Comparison of ENCODE assay signal across 22 cellular contexts in genomic region chr11:36899796-36900195, GRCh38.
"Had no signal": no experiment of that assay in that cellular context is flagged by ENCODE, and none has a peak within 500 bp of the region (broad histone marks: within the 10 kb centered on the region; RNA-seq: fewer than 3 reads in every experiment).

No MANE protein-coding gene starts in this region.

- H3K9me3 ChIP-seq: adrenal gland, breast epithelium, heart right ventricle, mucosa of descending colon, prostate gland, right atrium auricular region, tibial artery had no signal

- H3K27ac Mint-ChIP-seq: activated naive CD4-positive, alpha-beta T cell treated with anti-CD3 and anti-CD28 coated beads, Interleukin-2, amount 50 U/mL, for 72 hours; activated T-helper 17 cell treated with anti-CD3 and anti-CD28 coated beads, Interleukin-2, amount 50 U/mL, for 72 hours; memory B cell; naive B cell; WTC11 had no signal

- H3K4me1 ChIP-seq: adrenal gland, breast epithelium, heart right ventricle, prostate gland, right atrium auricular region, tibial artery had no signal

- H3K27me3 ChIP-seq: adrenal gland, breast epithelium, dorsolateral prefrontal cortex, heart right ventricle, right atrium auricular region, tibial artery had no signal

- H3K4me3 ChIP-seq: adrenal gland, breast epithelium, dorsolateral prefrontal cortex, heart right ventricle, mucosa of descending colon, prostate gland, right atrium auricular region, tibial artery had no signal

- H3K4me1 Mint-ChIP-seq: activated T-helper 17 cell treated with anti-CD3 and anti-CD28 coated beads, Interleukin-2, amount 50 U/mL, for 72 hours; central memory CD8-positive, alpha-beta T cell; memory B cell; naive B cell; WTC11 had no signal

- DNase-seq: activated T-cell treated with anti-CD3 and anti-CD28 coated beads, Interleukin-2, amount 50 U/mL, for 1 hour; adrenal gland; dorsolateral prefrontal cortex; heart right ventricle; islet precursor cell; left cardiac atrium; mucosa of descending colon; naive B cell; stimulated activated CD4-positive, alpha-beta T cell treated with anti-CD3 and anti-CD28 coated beads, Interleukin-4, amount 100 ng/mL, for 4 hours; stimulated activated naive CD8-positive, alpha-beta T cell treated with anti-CD3 and anti-CD28 coated beads, Interleukin-15, Interleukin-2, amounts not matched to agents 100 U/mL and 50 U/mL, for 24 hours; substantia nigra; T-helper 9 cell; tibial artery had no signal

- H3K36me3 Mint-ChIP-seq: activated naive CD4-positive, alpha-beta T cell treated with anti-CD3 and anti-CD28 coated beads, Interleukin-2, amount 50 U/mL, for 72 hours; memory B cell; naive B cell had no signal

- H3K27ac ChIP-seq: adrenal gland, breast epithelium, dorsolateral prefrontal cortex, epithelial cell of prostate, heart right ventricle, prostate gland, right atrium auricular region, tibial artery had no signal

- H3K27me3 Mint-ChIP-seq: activated T-helper 17 cell treated with anti-CD3 and anti-CD28 coated beads, Interleukin-2, amount 50 U/mL, for 72 hours; central memory CD8-positive, alpha-beta T cell; memory B cell; naive B cell had no signal

- H3K4me3 Mint-ChIP-seq: activated T-helper 17 cell treated with anti-CD3 and anti-CD28 coated beads, Interleukin-2, amount 50 U/mL, for 72 hours; central memory CD8-positive, alpha-beta T cell; memory B cell; naive B cell; WTC11 had no signal

- H3K36me3 ChIP-seq: adrenal gland, breast epithelium, heart right ventricle, prostate gland, right atrium auricular region, tibial artery had no signal
